In genomic region chr6:14281831-14282230, GRCh38 we compare ENCODE assay signal across 21 cellular contexts.
"Had no signal": no experiment of that assay in that cellular context is flagged by ENCODE, and none has a peak within 500 bp of the region (broad histone marks: within the 10 kb centered on the region; RNA-seq: fewer than 3 reads in every experiment).

No MANE protein-coding gene starts in this region.

- H3K4me3 ChIP-seq: heart left ventricle, sigmoid colon, upper lobe of left lung, vagina had no signal

- H3K9me3 ChIP-seq: upper lobe of left lung, vagina had no signal

- ATAC-seq: heart left ventricle; natural killer cell; stimulated activated effector memory CD8-positive, alpha-beta T cell treated with anti-CD3 and anti-CD28 coated beads, Interleukin-12 subunit alpha, Interleukin-12 subunit beta, amount 100 ng/mL, for 72 hours; stimulated activated naive CD8-positive, alpha-beta T cell treated with anti-CD3 and anti-CD28 coated beads, Interleukin-15, amount 100 ng/mL, for 72 hours had no signal

- H3K36me3 ChIP-seq: heart left ventricle, sigmoid colon, upper lobe of left lung, vagina had no signal

- H3K27me3 Mint-ChIP-seq: activated CD4-positive, alpha-beta memory T cell treated with anti-CD3 and anti-CD28 coated beads, Interleukin-2, amount 10 ng/mL, durations not matched to agents 7 days and 5 days; activated CD4-positive, alpha-beta T cell treated with anti-CD3 and anti-CD28 coated beads, Interleukin-2, amount 10 ng/mL, durations not matched to agents 7 days and 5 days; activated naive CD4-positive, alpha-beta T cell treated with anti-CD3 and anti-CD28 coated beads, Interleukin-2, amount 50 U/mL, for 24 hours; memory B cell; stimulated activated naive CD8-positive, alpha-beta T cell treated with anti-CD3 and anti-CD28 coated beads, Interleukin-15, amount 100 ng/mL, for 72 hours had no signal

- H3K36me3 Mint-ChIP-seq: natural killer cell; stimulated activated effector memory CD8-positive, alpha-beta T cell treated with anti-CD3 and anti-CD28 coated beads, Interleukin-12 subunit alpha, Interleukin-12 subunit beta, amount 100 ng/mL, for 72 hours had no signal

- DNase-seq: activated CD4-positive, alpha-beta memory T cell treated with anti-CD3 and anti-CD28 coated beads, Interleukin-2, amount 10 ng/mL, durations not matched to agents 7 days and 5 days; activated CD4-positive, alpha-beta T cell treated with anti-CD3 and anti-CD28 coated beads for 1 hour; activated CD4-positive, alpha-beta T cell treated with anti-CD3 and anti-CD28 coated beads, Interleukin-2, amount 10 ng/mL, durations not matched to agents 7 days and 5 days; activated T-cell treated with anti-CD3 and anti-CD28 coated beads, Interleukin-2, amount 50 U/mL, for 48 hours; dermis blood vessel endothelial cell; effector CD4-positive, alpha-beta T cell; heart left ventricle; natural killer cell; sigmoid colon; small intestine; stimulated activated CD4-positive, alpha-beta T cell treated with anti-CD3 and anti-CD28 coated beads, Interleukin-4, amount 100 ng/mL, for 24 hours; stimulated activated naive CD8-positive, alpha-beta T cell treated with anti-CD3 and anti-CD28 coated beads, Interleukin-15, amount 100 ng/mL, for 72 hours; substantia nigra; T-helper 2 cell; upper lobe of left lung had no signal

- H3K27me3 ChIP-seq: heart left ventricle, sigmoid colon, upper lobe of left lung, vagina had no signal

- H3K4me3 Mint-ChIP-seq: activated CD4-positive, alpha-beta memory T cell treated with anti-CD3 and anti-CD28 coated beads, Interleukin-2, amount 10 ng/mL, durations not matched to agents 7 days and 5 days; activated CD4-positive, alpha-beta T cell treated with anti-CD3 and anti-CD28 coated beads, Interleukin-2, amount 10 ng/mL, durations not matched to agents 7 days and 5 days; activated naive CD4-positive, alpha-beta T cell treated with anti-CD3 and anti-CD28 coated beads, Interleukin-2, amount 50 U/mL, for 24 hours; memory B cell; natural killer cell; stimulated activated effector memory CD8-positive, alpha-beta T cell treated with anti-CD3 and anti-CD28 coated beads, Interleukin-12 subunit alpha, Interleukin-12 subunit beta, amount 100 ng/mL, for 72 hours; stimulated activated naive CD8-positive, alpha-beta T cell treated with anti-CD3 and anti-CD28 coated beads, Interleukin-15, amount 100 ng/mL, for 72 hours; WTC11 had no signal

- H3K27ac Mint-ChIP-seq: activated CD4-positive, alpha-beta memory T cell treated with anti-CD3 and anti-CD28 coated beads, Interleukin-2, amount 10 ng/mL, durations not matched to agents 7 days and 5 days; activated CD4-positive, alpha-beta T cell treated with anti-CD3 and anti-CD28 coated beads, Interleukin-2, amount 10 ng/mL, durations not matched to agents 7 days and 5 days; activated naive CD4-positive, alpha-beta T cell treated with anti-CD3 and anti-CD28 coated beads, Interleukin-2, amount 50 U/mL, for 24 hours; activated T-helper 2 cell treated with anti-CD3 and anti-CD28 coated beads, Interferon-gamma antibody, Interleukin-2, Interleukin-4, amounts not matched to agents 10 μg/mL and 5 μg/mL and 100 μg/mL, durations not matched to agents 14 hours and 24 hours and 36 hours; memory B cell; natural killer cell; stimulated activated effector memory CD8-positive, alpha-beta T cell treated with anti-CD3 and anti-CD28 coated beads, Interleukin-12 subunit alpha, Interleukin-12 subunit beta, amount 100 ng/mL, for 72 hours; stimulated activated naive CD8-positive, alpha-beta T cell treated with anti-CD3 and anti-CD28 coated beads, Interleukin-15, amount 100 ng/mL, for 72 hours had no signal

- H3K27ac ChIP-seq: heart left ventricle, sigmoid colon, upper lobe of left lung, vagina had no signal

- H3K9me3 Mint-ChIP-seq: activated CD4-positive, alpha-beta T cell treated with anti-CD3 and anti-CD28 coated beads, Interleukin-2, amount 10 ng/mL, durations not matched to agents 7 days and 5 days; activated naive CD4-positive, alpha-beta T cell treated with anti-CD3 and anti-CD28 coated beads, Interleukin-2, amount 50 U/mL, for 24 hours; stimulated activated naive CD8-positive, alpha-beta T cell treated with anti-CD3 and anti-CD28 coated beads, Interleukin-15, amount 100 ng/mL, for 72 hours had no signal

- H3K4me1 ChIP-seq: vagina had no signal
